ENCODE assay signal across 12 cellular contexts in genomic region chr11:93734427-93735222, GRCh38. TPM values are rescaled to one million over a fixed set of nuclear protein-coding genes. Genes with fewer than 3 reads are reported as not detected.
DNase-seq lines count a peak whose midpoint lies in the region; ATAC-seq, FAIRE-seq and TF ChIP-seq lines count a peak whose summit lies in the region.
"Had no signal": no experiment of that assay in that cellular context is flagged by ENCODE, and none has a peak within 500 bp of the region (broad histone marks: within the 10 kb centered on the region; RNA-seq: fewer than 3 reads in every experiment).

No MANE protein-coding gene starts in this region.

- intact Hi-C loops in HepG2 (cut with micrococcal nuclease; ENCODE audit: unreplicated experiment) (no loop called here), right lobe of liver (cut with DNase I) (loop anchor here in 1 of 2 donors (10.0 kb wide), 1 partner anchor 50 kb away; the partner anchor contains the start of gene MED17)

- no peak overlapping the region for H3K27ac ChIP-seq in HepG2 (ENCODE audit: extremely low read length, insufficient read depth, low read length)
- no peak overlapping the region for H3K27ac ChIP-seq in right lobe of liver
- H3K27ac ChIP-seq in SK-N-MC, result peak overlapping the region; percentile 77
- H3K27ac ChIP-seq: spleen had no signal

- H3K36me3 ChIP-seq in HepG2 (replicated peaks in 1 of 2; ENCODE audit: control insufficient read depth in 1 of 2, insufficient read depth in 2 of 2, low read length in 2 of 2), result peaks cover 13 to 82% of the 10 kb centered on the region in 2 experiments
- peaks cover 12 to 95% (median 64%) of the 10 kb centered on the region in 4 donors for H3K36me3 ChIP-seq in right lobe of liver
- peaks cover 100% of the 10 kb centered on the region for H3K36me3 ChIP-seq in SK-N-MC (ENCODE audit: insufficient read depth, low read length)

- TF ChIP-seq EP300 in HepG2 (IDR thresholded peaks at IDR 0.05; ENCODE audit: low read depth in 2 of 2, low read length in 2 of 2), result no peak
- TF ChIP-seq EP300 in HepG2 (CRISPR knock-in tag; IDR thresholded peaks at IDR 0.05; ENCODE audit: borderline replicate concordance), result no peak

- no peak for FAIRE-seq in HepG2 (lab: Jason Lieb, UNC)

- DNase-seq in HepG2 (ENCODE audit: low spot score) (no peak), right lobe of liver (no peak), SK-N-MC (ENCODE audit: low read depth, low spot score) (no peak), endothelial cell (ENCODE audit: low spot score) (no peak), NCI-H510A treated with DMSO at 0.1 percent for 48 hours (lab: John Stamatoyannopoulos, UW) (no peak), GM03348 (ENCODE audit: low spot score) (no peak), NCI-H1417 (lab: John Stamatoyannopoulos, UW) (no peak)
- DNase-seq: cerebellar nuclear complex, NCI-H1930, spleen had no signal

- peak; percentile 12; the same call in 1 of the 2 replicates for TF ChIP-seq RAD21 in HepG2 (CRISPR knock-in tag; IDR thresholded peaks at IDR 0.05)

- H3K27me3 ChIP-seq in HepG2 (ENCODE audit: control insufficient read depth in 1 of 2, insufficient read depth in 2 of 2, low read length in 2 of 2), result no peaks in the 10 kb centered on the region
- H3K27me3 ChIP-seq in right lobe of liver, result no peaks in the 10 kb centered on the region
- H3K27me3 ChIP-seq: spleen had no signal

- H3K4me3 ChIP-seq in HepG2 (replicated peaks in 1 of 3; ENCODE audit: insufficient read depth in 1 of 3, low read depth in 2 of 3, low read length in 3 of 3), result peak overlapping the region in 1 of 3 experiments; percentile 0; a peak in 1 of 6 replicates
- H3K4me3 ChIP-seq in right lobe of liver, result no peak overlapping the region
- H3K4me3 ChIP-seq in SK-N-MC, result peak overlapping the region; percentile 23; the same call in 1 of the 2 replicates
- H3K4me3 ChIP-seq: HAP-1, spleen had no signal

- ATAC-seq in HepG2 (peak; percentile 32), right lobe of liver (no peak), GM18520 (IDR thresholded peaks at IDR 0.05; ENCODE audit: unreplicated experiment) (no peak)

- H3K79me2 ChIP-seq in HepG2 (ENCODE audit: insufficient read depth, low read length), result peaks cover 54% of the 10 kb centered on the region

- POLR2A ChIA-PET in HepG2 (lab: Yijun Ruan, JAX), result no interaction called here

- no peak overlapping the region for H2AFZ ChIP-seq in HepG2 (ENCODE audit: low read length)

- no peak for TF ChIP-seq CTCF in HepG2 (CRISPR knock-in tag; IDR thresholded peaks at IDR 0.05)
- no peak for TF ChIP-seq CTCF in right lobe of liver (IDR thresholded peaks at IDR 0.05)
- no peak for TF ChIP-seq CTCF in endothelial cell (IDR thresholded peaks at IDR 0.05; ENCODE audit: unreplicated experiment)

- 96% methylated on average over 1 of the region's 1 CpG for WGBS in HepG2 (ENCODE audit: low lambda C conversion rate)
- 93% methylated on average over 1 of the region's 1 CpG for WGBS in right lobe of liver (ENCODE audit: insufficient coverage, low coverage, low lambda C conversion rate, missing lambda C conversion rate)

- H4K20me1 ChIP-seq in HepG2 (ENCODE audit: insufficient read depth, low read length), result peaks cover 89% of the 10 kb centered on the region

- no peaks in the 10 kb centered on the region for H3K9me3 Mint-ChIP-seq in endothelial cell (ENCODE audit: unreplicated experiment)

- peak overlapping the region; percentile 93 for H3K4me2 ChIP-seq in HepG2 (ENCODE audit: low read depth, low read length)

- no TSS peak for BruUV-seq in HepG2 (replicated peaks; lab: Mats Ljungman, UMichigan)

- peaks cover under 1% of the 10 kb centered on the region for H3K27me3 Mint-ChIP-seq in endothelial cell (ENCODE audit: unreplicated experiment)

- H3K4me1 ChIP-seq in HepG2 (ENCODE audit: insufficient read depth, low read length) (peaks cover 69% of the 10 kb centered on the region), right lobe of liver (peaks cover 0 to 29% (median 5%) of the 10 kb centered on the region in 4 donors)

- no peaks in the 10 kb centered on the region for H3K9me3 ChIP-seq in HepG2 (ENCODE audit: low read length)
- H3K9me3 ChIP-seq in right lobe of liver, result no peaks in the 10 kb centered on the region
- no peaks in the 10 kb centered on the region for H3K9me3 ChIP-seq in SK-N-MC (ENCODE audit: low read depth, low read length)
- H3K9me3 ChIP-seq: HAP-1, spleen had no signal

- no peak overlapping the region for H3K9ac ChIP-seq in HepG2 (ENCODE audit: insufficient read depth, low read depth, low read length)
- H3K9ac ChIP-seq in SK-N-MC (ENCODE audit: insufficient read length), result peak overlapping the region; percentile 28

- CTCF ChIA-PET in HepG2 (lab: Yijun Ruan, JAX; ENCODE audit: low intra/inter-chr PET ratio, low total read pairs), result no interaction called here

- in situ Hi-C loops in HepG2 (cut with HindIII; ENCODE audit: extremely low pct_ligation_motif_present, low pct_unique_long_range_greater_than_20kb), result no loop called here

- peaks cover 34% of the 10 kb centered on the region for H3K4me1 Mint-ChIP-seq in endothelial cell (ENCODE audit: unreplicated experiment)

- peaks cover 50% of the 10 kb centered on the region for H3K36me3 Mint-ChIP-seq in endothelial cell (ENCODE audit: low read depth, unreplicated experiment)

- H3K27ac Mint-ChIP-seq in endothelial cell (ENCODE audit: unreplicated experiment), result no peak overlapping the region

- TF ChIP-seq POLR2A in HepG2 (IDR thresholded peaks at IDR 0.05; ENCODE audit: insufficient read depth in 1 of 2, low read depth in 2 of 2, low read length in 2 of 2) (peak in 1 of 2 experiments; percentile 48; a peak in 3 of 4 replicates), right lobe of liver (IDR thresholded peaks at IDR 0.05) (no peak)

- peak overlapping the region; percentile 25 for H3K4me3 Mint-ChIP-seq in endothelial cell (ENCODE audit: unreplicated experiment)

RNA-seq across cellular contexts. Expression of gene TAF1D, which starts 6.7 kb away (rescaled TPM):
- total RNA-seq in HepG2 (2016; rRNA removed; fragmentation: Illumina TruSeq; extraction: Trizol), result 96.9 and 207 TPM in 2 replicates
- 320 and 373 TPM in 2 replicates for total RNA-seq in HepG2 (2016; cell fraction: cytosol; rRNA removed; fragmentation: Illumina TruSeq; extraction: Trizol; ENCODE audit: low read depth)
- total RNA-seq in HepG2 (2016; cell fraction: insoluble cytoplasmic fraction; rRNA removed; fragmentation: Illumina TruSeq; extraction: Trizol), result 98.4 and 219 TPM in 2 replicates
- 240 and 274 TPM in 2 replicates for total RNA-seq in HepG2 (2016; cell fraction: membrane; rRNA removed; fragmentation: Illumina TruSeq; extraction: Trizol)
- 644 and 668 TPM in 2 replicates for total RNA-seq in HepG2 (2016; cell fraction: nucleus; rRNA removed; fragmentation: Illumina TruSeq; extraction: Trizol)
- polyA plus RNA-seq in HepG2 (2011; rRNA removed), result 99.6 and 132 TPM in 2 replicates
- polyA plus RNA-seq in HepG2 (2011; cell fraction: cytosol; rRNA removed), result 31.0 and 42.4 TPM in 2 replicates
- polyA plus RNA-seq in HepG2 (2011; cell fraction: nucleus; rRNA removed), result 212 and 272 TPM in 2 replicates
- 164 and 195 TPM in 2 replicates for polyA plus RNA-seq in HepG2 (2012)
- 299 and 310 TPM in 2 replicates for polyA plus RNA-seq in HepG2 (2016; cell fraction: cytosol; fragmentation: Illumina TruSeq; extraction: Trizol; ENCODE audit: low read depth)
- polyA plus RNA-seq in HepG2 (2016; cell fraction: insoluble cytoplasmic fraction; fragmentation: Illumina TruSeq; extraction: Trizol; ENCODE audit: low read depth), result 128 and 141 TPM in 2 replicates
- polyA plus RNA-seq in HepG2 (2016; cell fraction: membrane; fragmentation: Illumina TruSeq; extraction: Trizol; ENCODE audit: low read depth), result 203 and 217 TPM in 2 replicates
- polyA plus RNA-seq in HepG2 (2016; cell fraction: nucleus; fragmentation: Illumina TruSeq; extraction: Trizol; ENCODE audit: insufficient read depth, low read depth), result 962 and 1,010 TPM in 2 replicates
- 44.5 and 146 TPM in 2 replicates for polyA minus RNA-seq in HepG2 (2011; rRNA and poly(A)+ RNA removed; ENCODE audit: low replicate concordance)
- polyA minus RNA-seq in HepG2 (2011; cell fraction: cytosol; rRNA and poly(A)+ RNA removed), result 58.0 and 63.0 TPM in 2 replicates
- polyA minus RNA-seq in HepG2 (2011; cell fraction: nucleus; rRNA and poly(A)+ RNA removed), result 1,028 and 1,029 TPM in 2 replicates
- 10 to 100 TPM; 28.0 to 69.2 (median 49.3) TPM for total RNA-seq in right lobe of liver
- 131 TPM for total RNA-seq in endothelial cell (ENCODE audit: unreplicated experiment)

RNA-seq across cellular contexts. Expression of gene C11orf54, which starts 6.8 kb away (rescaled TPM):
- total RNA-seq in HepG2 (2016; rRNA removed; fragmentation: Illumina TruSeq; extraction: Trizol) (50.1 and 68.3 TPM in 2 replicates), right lobe of liver (100 to 1,000 TPM in 4 of 6 experiments, 10 to 100 TPM in 2; 79.9 to 204 (median 124) TPM), endothelial cell (ENCODE audit: unreplicated experiment) (23.1 TPM)
- 25.7 and 26.9 TPM in 2 replicates for total RNA-seq in HepG2 (2016; cell fraction: cytosol; rRNA removed; fragmentation: Illumina TruSeq; extraction: Trizol; ENCODE audit: low read depth)
- total RNA-seq in HepG2 (2016; cell fraction: insoluble cytoplasmic fraction; rRNA removed; fragmentation: Illumina TruSeq; extraction: Trizol), result 51.7 and 81.8 TPM in 2 replicates
- 18.4 and 20.7 TPM in 2 replicates for total RNA-seq in HepG2 (2016; cell fraction: membrane; rRNA removed; fragmentation: Illumina TruSeq; extraction: Trizol)
- total RNA-seq in HepG2 (2016; cell fraction: nucleus; rRNA removed; fragmentation: Illumina TruSeq; extraction: Trizol), result 25.8 and 27.7 TPM in 2 replicates
- polyA plus RNA-seq in HepG2 (2011; rRNA removed), result 36.1 and 42.7 TPM in 2 replicates
- polyA plus RNA-seq in HepG2 (2011; cell fraction: cytosol; rRNA removed), result 17.5 and 31.2 TPM in 2 replicates
- polyA plus RNA-seq in HepG2 (2011; cell fraction: nucleus; rRNA removed), result 16.4 and 20.9 TPM in 2 replicates
- 50.3 and 62.2 TPM in 2 replicates for polyA plus RNA-seq in HepG2 (2012)
- polyA plus RNA-seq in HepG2 (2016; cell fraction: cytosol; fragmentation: Illumina TruSeq; extraction: Trizol; ENCODE audit: low read depth), result 4.0 TPM in 2 replicates
- 54.3 and 55.1 TPM in 2 replicates for polyA plus RNA-seq in HepG2 (2016; cell fraction: insoluble cytoplasmic fraction; fragmentation: Illumina TruSeq; extraction: Trizol; ENCODE audit: low read depth)
- 7.4 and 7.6 TPM in 2 replicates for polyA plus RNA-seq in HepG2 (2016; cell fraction: membrane; fragmentation: Illumina TruSeq; extraction: Trizol; ENCODE audit: low read depth)
- 29.7 and 38.5 TPM in 2 replicates for polyA plus RNA-seq in HepG2 (2016; cell fraction: nucleus; fragmentation: Illumina TruSeq; extraction: Trizol; ENCODE audit: insufficient read depth, low read depth)
- 12.3 and 13.3 TPM in 2 replicates for polyA minus RNA-seq in HepG2 (2011; rRNA and poly(A)+ RNA removed; ENCODE audit: low replicate concordance)
- 33.1 and 37.5 TPM in 2 replicates for polyA minus RNA-seq in HepG2 (2011; cell fraction: cytosol; rRNA and poly(A)+ RNA removed)
- 40.4 and 47.0 TPM in 2 replicates for polyA minus RNA-seq in HepG2 (2011; cell fraction: nucleus; rRNA and poly(A)+ RNA removed)

RNA-seq across cellular contexts. Expression of gene MED17, which starts 49.5 kb away (rescaled TPM):
- total RNA-seq in HepG2 (2016; rRNA removed; fragmentation: Illumina TruSeq; extraction: Trizol), result 31.3 and 37.0 TPM in 2 replicates
- 8.3 and 9.8 TPM in 2 replicates for total RNA-seq in HepG2 (2016; cell fraction: cytosol; rRNA removed; fragmentation: Illumina TruSeq; extraction: Trizol; ENCODE audit: low read depth)
- 31.5 and 35.3 TPM in 2 replicates for total RNA-seq in HepG2 (2016; cell fraction: insoluble cytoplasmic fraction; rRNA removed; fragmentation: Illumina TruSeq; extraction: Trizol)
- 11.6 and 12.4 TPM in 2 replicates for total RNA-seq in HepG2 (2016; cell fraction: membrane; rRNA removed; fragmentation: Illumina TruSeq; extraction: Trizol)
- total RNA-seq in HepG2 (2016; cell fraction: nucleus; rRNA removed; fragmentation: Illumina TruSeq; extraction: Trizol), result 49.0 and 52.1 TPM in 2 replicates
- polyA plus RNA-seq in HepG2 (2011; rRNA removed), result 18.0 and 23.1 TPM in 2 replicates
- 6.8 and 9.6 TPM in 2 replicates for polyA plus RNA-seq in HepG2 (2011; cell fraction: cytosol; rRNA removed)
- polyA plus RNA-seq in HepG2 (2011; cell fraction: nucleus; rRNA removed), result 43.3 and 55.5 TPM in 2 replicates
- 11.6 and 17.1 TPM in 2 replicates for polyA plus RNA-seq in HepG2 (2012)
- 1.0 and 1.4 TPM in 2 replicates for polyA plus RNA-seq in HepG2 (2016; cell fraction: cytosol; fragmentation: Illumina TruSeq; extraction: Trizol; ENCODE audit: low read depth)
- 27.1 and 28.5 TPM in 2 replicates for polyA plus RNA-seq in HepG2 (2016; cell fraction: insoluble cytoplasmic fraction; fragmentation: Illumina TruSeq; extraction: Trizol; ENCODE audit: low read depth)
- polyA plus RNA-seq in HepG2 (2016; cell fraction: membrane; fragmentation: Illumina TruSeq; extraction: Trizol; ENCODE audit: low read depth), result 2.1 and 2.8 TPM in 2 replicates
- polyA plus RNA-seq in HepG2 (2016; cell fraction: nucleus; fragmentation: Illumina TruSeq; extraction: Trizol; ENCODE audit: insufficient read depth, low read depth), result 64.6 and 73.7 TPM in 2 replicates
- polyA minus RNA-seq in HepG2 (2011; rRNA and poly(A)+ RNA removed; ENCODE audit: low replicate concordance), result 19.9 and 28.6 TPM in 2 replicates
- polyA minus RNA-seq in HepG2 (2011; cell fraction: cytosol; rRNA and poly(A)+ RNA removed), result 7.9 and 9.3 TPM in 2 replicates
- 90.1 and 95.1 TPM in 2 replicates for polyA minus RNA-seq in HepG2 (2011; cell fraction: nucleus; rRNA and poly(A)+ RNA removed)
- 10 to 100 TPM in 1 of 6 experiments, 1 to 10 TPM in 5; 4.8 to 10.1 (median 8.5) TPM for total RNA-seq in right lobe of liver
- 38.7 TPM for total RNA-seq in endothelial cell (ENCODE audit: unreplicated experiment)
